ENCODE assay signal across 8 cellular contexts in genomic region chr2:219542931-219543595, GRCh38. TPM values are rescaled to one million over a fixed set of nuclear protein-coding genes. Genes with fewer than 3 reads are reported as not detected.
DNase-seq lines count a peak whose midpoint lies in the region; ATAC-seq and TF ChIP-seq lines count a peak whose summit lies in the region.

No MANE protein-coding gene starts in this region.

- peak overlapping the region; percentile 93 for H3K9ac ChIP-seq in MM.1S (ENCODE audit: low read length)

- POLR2A ChIA-PET in HEK293T (lab: Yijun Ruan, JAX): interaction anchor here (0.8 to 2.0 kb wide), 7 partner anchors 19 to 186 kb away, joined by 3 to 9 read pairs (median 3); partner anchors contain the start of genes OBSL1 and STK11IP

- H4K20me1 ChIP-seq in MM.1S (ENCODE audit: insufficient read depth, low read length): no peaks in the 10 kb centered on the region

- CTCF ChIA-PET in HEK293T (lab: Yijun Ruan, JAX): interaction anchor here (0.6 to 2.7 kb wide), 3 partner anchors 33 to 931 kb away, joined by 3 to 13 read pairs (median 4); no protein-coding TSS in a partner anchor

- TF ChIP-seq POLR2A in breast epithelium (IDR thresholded peaks at IDR 0.05): no peak

- H3K4me1 ChIP-seq in MM.1S (ENCODE audit: low read length) (0 out of 2 replicates have a peak, but pooled peaks cover 4% of the 10 kb centered on the region), breast epithelium (peaks cover 0 to 8% of the 10 kb centered on the region in 2 donors)

- intact Hi-C loops in Right ventricle myocardium inferior (cut with DNase I): loop anchor here (1.0 kb wide), 1 partner anchor 99 kb away; no protein-coding TSS in a partner anchor
- intact Hi-C loops in cardiac septum (cut with DNase I): loop anchor here (1.0 to 2.0 kb wide), 3 partner anchors 54 to 146 kb away; partner anchors contain the start of gene STK11IP
- intact Hi-C loops in breast epithelium (cut with DNase I; ENCODE audit: low total_unique reads): loop anchor here (5.0 kb wide), 1 partner anchor 54 kb away; the partner anchor contains the start of gene STK11IP

- H3K4me3 ChIP-seq in MM.1S (ENCODE audit: low read length) (peak overlapping the region; percentile 84), breast epithelium (peak overlapping the region; percentile 62 to 85 (median 78))

- peak overlapping the region; percentile 85 for H2AFZ ChIP-seq in MM.1S (ENCODE audit: low read length)

- H3K9me2 ChIP-seq in MM.1S (replicated peaks; ENCODE audit: insufficient read depth, low read length): no peaks in the 10 kb centered on the region

- H3K27me3 ChIP-seq in MM.1S (replicated peaks; ENCODE audit: insufficient read depth, low read length): no peaks in the 10 kb centered on the region
- H3K27me3 ChIP-seq in breast epithelium: no peaks in the 10 kb centered on the region
- no peaks in the 10 kb centered on the region for H3K27me3 ChIP-seq in layer of hippocampus (ENCODE audit: control insufficient read depth, insufficient read depth, low read length)

- peak; percentile 30 for ATAC-seq in Right ventricle myocardium inferior

- TF ChIP-seq CTCF in MM.1S (IDR thresholded peaks at IDR 0.05; ENCODE audit: low read length): no peak
- no peak for TF ChIP-seq CTCF in breast epithelium (IDR thresholded peaks at IDR 0.05)

- H3K9me3 ChIP-seq in MM.1S (replicated peaks; ENCODE audit: insufficient read depth, low read length): no peaks in the 10 kb centered on the region
- no peaks in the 10 kb centered on the region for H3K9me3 ChIP-seq in breast epithelium

- H3K27ac ChIP-seq in MM.1S (ENCODE audit: low read length) (peak overlapping the region; percentile 94), breast epithelium (peak overlapping the region; percentile 90 to 91), layer of hippocampus (ENCODE audit: low read depth, low read length) (peak overlapping the region; percentile 88)

- H3K4me2 ChIP-seq in MM.1S (ENCODE audit: low read depth, low read length): peak overlapping the region; percentile 79

- no peaks in the 10 kb centered on the region for H3K36me3 ChIP-seq in MM.1S (replicated peaks; ENCODE audit: insufficient read depth, low read length)
- no peaks in the 10 kb centered on the region for H3K36me3 ChIP-seq in breast epithelium

- peaks cover 11% of the 10 kb centered on the region for H3K79me2 ChIP-seq in MM.1S (ENCODE audit: low read length)

- DNase-seq in Right ventricle myocardium inferior (ENCODE audit: missing footprints): peak; percentile 80
- DNase-seq in cardiac septum (ENCODE audit: low spot score): no peak
- peak; percentile 52 for DNase-seq in HEK293T (ENCODE audit: extremely low spot score)
- DNase-seq in MM.1S: peak; percentile 45
- no peak for DNase-seq in breast epithelium (ENCODE audit: low spot score in 2 of 2)
- peak; percentile 11 for DNase-seq in stromal cell of bone marrow (ENCODE audit: low read depth)
- DNase-seq in SIG-M5 (lab: John Stamatoyannopoulos, UW): no peak

- peaks cover 9% of the 10 kb centered on the region for H3F3A ChIP-seq in MM.1S (ENCODE audit: insufficient read depth, low read length)

TF ChIP-seq in HEK293T, 16 proteins besides CTCF, POLR2A, EP300 and RAD21:
- no peak for TF ChIP-seq HDGF (IDR thresholded peaks at IDR 0.05; ENCODE audit: borderline replicate concordance)
- TF ChIP-seq ZNF384 (IDR thresholded peaks at IDR 0.05): no peak
- TF ChIP-seq PKNOX1 (IDR thresholded peaks at IDR 0.05): no peak
- no peak for TF ChIP-seq ELF4 (IDR thresholded peaks at IDR 0.05)
- TF ChIP-seq CTBP1 (IDR thresholded peaks at IDR 0.05; ENCODE audit: borderline replicate concordance): no peak
- no peak for TF ChIP-seq TARDBP (IDR thresholded peaks at IDR 0.05)
- no peak for TF ChIP-seq SP1 (IDR thresholded peaks at IDR 0.05)
- no peak for TF ChIP-seq BHLHE40 (IDR thresholded peaks at IDR 0.05; ENCODE audit: borderline replicate concordance)
- TF ChIP-seq FOXA1 (IDR thresholded peaks at IDR 0.05): no peak
- no peak for TF ChIP-seq FOXM1 (IDR thresholded peaks at IDR 0.05; ENCODE audit: borderline replicate concordance)
- TF ChIP-seq SUZ12 (IDR thresholded peaks at IDR 0.05): no peak
- TF ChIP-seq NFRKB (IDR thresholded peaks at IDR 0.05): no peak
- TF ChIP-seq LEF1 (IDR thresholded peaks at IDR 0.05; ENCODE audit: borderline replicate concordance): no peak
- TF ChIP-seq ARNT (IDR thresholded peaks at IDR 0.05): no peak

RNA-seq across cellular contexts. Expression of gene CHPF, which starts 0.5 kb away (rescaled TPM):
- total RNA-seq in Right ventricle myocardium inferior: 92.2 TPM
- 120 TPM for total RNA-seq in cardiac septum
- total RNA-seq in breast epithelium: 10 to 100 TPM; 46.5 to 58.9 (median 49.0) TPM

RNA-seq across cellular contexts. Expression of gene TMEM198, which starts 0.8 kb away (rescaled TPM):
- 2.7 TPM for total RNA-seq in Right ventricle myocardium inferior
- 1.8 TPM for total RNA-seq in cardiac septum
- total RNA-seq in breast epithelium: 1 to 10 TPM; 1.6 to 1.9 (median 1.8) TPM

RNA-seq across cellular contexts. Expression of gene OBSL1, which starts 28.3 kb away (rescaled TPM):
- total RNA-seq in Right ventricle myocardium inferior (158 TPM), cardiac septum (199 TPM), breast epithelium (10 to 100 TPM; 69.2 to 91.9 (median 73.1) TPM)

RNA-seq across cellular contexts. Expression of gene ASIC4, which starts 28.8 kb away (rescaled TPM):
- total RNA-seq in Right ventricle myocardium inferior (not detected), cardiac septum (0.32 TPM), breast epithelium (under 1 TPM in 1 of 3 donors, not detected in 2; 0.44 TPM)

RNA-seq across cellular contexts. Expression of gene INHA, which starts 29.0 kb away (rescaled TPM):
- total RNA-seq in Right ventricle myocardium inferior (1.9 TPM), cardiac septum (0.59 TPM), breast epithelium (under 1 TPM in 2 of 3 donors, not detected in 1; 0.64 to 0.73 TPM)

Comparison
In these comparisons a context has a peak if more than half of its experiments do, and no peak if none do; other contexts are left out.
1. DNase-seq: peak in Right ventricle myocardium inferior (single experiment), HEK293T (single experiment), MM.1S (single experiment) and stromal cell of bone marrow (single experiment); none in cardiac septum (single experiment), breast epithelium (0 of 2) and SIG-M5 (single experiment).
2. Peak in every context shown above with its lines, with median percentiles within 50 percentile points of each other: H3K27ac ChIP-seq.